ENCODE assay signal across 32 cellular contexts in genomic region chr4:35253331-35253730, GRCh38.
"Had no signal": no experiment of that assay in that cellular context is flagged by ENCODE, and none has a peak within 500 bp of the region (broad histone marks: within the 10 kb centered on the region; RNA-seq: fewer than 3 reads in every experiment).

No MANE protein-coding gene starts in this region.

- H3K27me3 Mint-ChIP-seq: activated CD4-positive, alpha-beta memory T cell treated with anti-CD3 and anti-CD28 coated beads for 36 hours; activated CD4-positive, alpha-beta T cell treated with anti-CD3 and anti-CD28 coated beads for 36 hours; activated CD4-positive, alpha-beta T cell treated with anti-CD3 and anti-CD28 coated beads, Interleukin-2, amount 10 ng/mL, durations not matched to agents 24 days and 14 days; activated CD8-positive, alpha-beta memory T cell treated with anti-CD3 and anti-CD28 coated beads, Interleukin-2, amount 10 ng/mL, durations not matched to agents 7 days and 5 days; activated naive CD4-positive, alpha-beta T cell treated with anti-CD3 and anti-CD28 coated beads, Interleukin-2, amount 10 ng/mL, durations not matched to agents 7 days and 5 days; activated naive CD8-positive, alpha-beta T cell treated with anti-CD3 and anti-CD28 coated beads, Interleukin-2, amount 10 ng/mL, durations not matched to agents 7 days and 5 days; central memory CD8-positive, alpha-beta T cell; dendritic cell treated with granulocyte-macrophage colony-stimulating factor and Interleukin-4, amounts not matched to agents 40 ng/mL and 50 ng/mL, for 4 days; T-cell had no signal

- H3K36me3 ChIP-seq: ascending aorta, brain microvascular endothelial cell, gastrocnemius medialis, heart left ventricle had no signal

- H3K9me3 Mint-ChIP-seq: activated CD4-positive, alpha-beta T cell treated with anti-CD3 and anti-CD28 coated beads, Interleukin-2, amount 10 ng/mL, durations not matched to agents 24 days and 14 days; activated naive CD4-positive, alpha-beta T cell treated with anti-CD3 and anti-CD28 coated beads, Interleukin-2, amount 10 ng/mL, durations not matched to agents 7 days and 5 days; activated naive CD8-positive, alpha-beta T cell treated with anti-CD3 and anti-CD28 coated beads, Interleukin-2, amount 10 ng/mL, durations not matched to agents 7 days and 5 days; activated T-helper 1 cell treated with anti-CD3 and anti-CD28 coated beads, Interleukin-12 subunit alpha, Interleukin-12 subunit beta, Interleukin-2, Interleukin-4 antibody, amounts not matched to agents 30 ng/mL and 10 ng/mL and 1 ng/mL, durations not matched to agents 14 hours and 24 hours and 36 hours; dendritic cell treated with granulocyte-macrophage colony-stimulating factor and Interleukin-4, amounts not matched to agents 40 ng/mL and 50 ng/mL, for 4 days; endodermal cell; T-helper 1 cell treated with Interleukin-12 subunit alpha and Interleukin-12 subunit beta and Interleukin-4 antibody, amounts not matched to agents 30 μg/mL and 1 μg/mL, for 36 hours; T-helper 2 cell treated with Interferon-gamma antibody and Interleukin-4, amounts not matched to agents 5 μg/mL and 100 μg/mL, for 36 hours had no signal

- H3K27me3 ChIP-seq: ascending aorta, brain microvascular endothelial cell, dorsolateral prefrontal cortex, foreskin keratinocyte, gastrocnemius medialis, heart left ventricle had no signal

- H3K36me3 Mint-ChIP-seq: activated CD4-positive, alpha-beta memory T cell treated with anti-CD3 and anti-CD28 coated beads for 36 hours; activated CD8-positive, alpha-beta memory T cell treated with anti-CD3 and anti-CD28 coated beads, Interleukin-2, amount 10 ng/mL, durations not matched to agents 7 days and 5 days; activated naive CD4-positive, alpha-beta T cell treated with anti-CD3 and anti-CD28 coated beads, Interleukin-2, amount 10 ng/mL, durations not matched to agents 7 days and 5 days; activated naive CD4-positive, alpha-beta T cell treated with anti-CD3 and anti-CD28 coated beads, Interleukin-2, amount 50 U/mL, for 72 hours; activated naive CD8-positive, alpha-beta T cell treated with anti-CD3 and anti-CD28 coated beads, Interleukin-2, amount 10 ng/mL, durations not matched to agents 7 days and 5 days; T-cell had no signal

- DNase-seq: activated CD4-positive, alpha-beta memory T cell treated with anti-CD3 and anti-CD28 coated beads for 36 hours; activated CD4-positive, alpha-beta T cell treated with anti-CD3 and anti-CD28 coated beads for 36 hours; activated CD4-positive, alpha-beta T cell treated with anti-CD3 and anti-CD28 coated beads, Interleukin-2, amount 10 ng/mL, durations not matched to agents 24 days and 14 days; activated CD4-positive, CD25-positive, alpha-beta regulatory T cell; activated CD4-positive, CD25-positive, alpha-beta regulatory T cell treated with anti-CD3 and anti-CD28 coated beads, Interleukin-2, amount 50 U/mL, for 72 hours; activated CD8-positive, alpha-beta memory T cell treated with anti-CD3 and anti-CD28 coated beads, Interleukin-2, amount 10 ng/mL, durations not matched to agents 7 days and 5 days; activated CD8-positive, alpha-beta memory T cell treated with anti-CD3 and anti-CD28 coated beads, Interleukin-2, amount 50 U/mL, for 4 hours; activated CD8-positive, alpha-beta T cell treated with anti-CD3 and anti-CD28 coated beads, Interleukin-2, amount 10 ng/mL, durations not matched to agents 7 days and 5 days; activated gamma-delta T cell; activated naive CD4-positive, alpha-beta T cell; activated naive CD4-positive, alpha-beta T cell treated with anti-CD3 and anti-CD28 coated beads, Interleukin-2, amount 10 ng/mL, durations not matched to agents 7 days and 5 days; activated naive CD8-positive, alpha-beta T cell treated with anti-CD3 and anti-CD28 coated beads, Interleukin-2, amount 10 ng/mL, durations not matched to agents 7 days and 5 days; activated T-cell treated with anti-CD3 and anti-CD28 coated beads, Interleukin-2, amount 50 U/mL, for 1 hour; activated T-cell treated with anti-CD3 and anti-CD28 coated beads, Interleukin-2, amount 50 U/mL, for 48 hours; brain microvascular endothelial cell; dorsolateral prefrontal cortex; effector memory CD4-positive, alpha-beta T cell; endodermal cell; gastrocnemius medialis; glutamatergic neuron; heart left ventricle; T-cell; T1000 had no signal

- H3K4me1 Mint-ChIP-seq: activated CD4-positive, alpha-beta T cell treated with anti-CD3 and anti-CD28 coated beads for 36 hours; activated CD4-positive, alpha-beta T cell treated with anti-CD3 and anti-CD28 coated beads, Interleukin-2, amount 10 ng/mL, durations not matched to agents 24 days and 14 days; activated CD8-positive, alpha-beta memory T cell treated with anti-CD3 and anti-CD28 coated beads, Interleukin-2, amount 10 ng/mL, durations not matched to agents 7 days and 5 days; activated naive CD4-positive, alpha-beta T cell treated with anti-CD3 and anti-CD28 coated beads, Interleukin-2, amount 10 ng/mL, durations not matched to agents 7 days and 5 days; activated naive CD8-positive, alpha-beta T cell treated with anti-CD3 and anti-CD28 coated beads, Interleukin-2, amount 10 ng/mL, durations not matched to agents 7 days and 5 days; central memory CD8-positive, alpha-beta T cell; endodermal cell; T-cell had no signal

- H3K4me3 Mint-ChIP-seq: activated CD4-positive, alpha-beta memory T cell treated with anti-CD3 and anti-CD28 coated beads for 36 hours; activated CD4-positive, alpha-beta T cell treated with anti-CD3 and anti-CD28 coated beads for 36 hours; activated CD4-positive, alpha-beta T cell treated with anti-CD3 and anti-CD28 coated beads, Interleukin-2, amount 10 ng/mL, durations not matched to agents 24 days and 14 days; activated CD8-positive, alpha-beta memory T cell treated with anti-CD3 and anti-CD28 coated beads, Interleukin-2, amount 10 ng/mL, durations not matched to agents 7 days and 5 days; activated CD8-positive, alpha-beta T cell treated with anti-CD3 and anti-CD28 coated beads, Interleukin-2, amount 10 ng/mL, durations not matched to agents 7 days and 5 days; activated naive CD4-positive, alpha-beta T cell treated with anti-CD3 and anti-CD28 coated beads, Interleukin-2, amount 10 ng/mL, durations not matched to agents 7 days and 5 days; activated naive CD8-positive, alpha-beta T cell treated with anti-CD3 and anti-CD28 coated beads, Interleukin-2, amount 10 ng/mL, durations not matched to agents 7 days and 5 days; activated T-helper 1 cell treated with anti-CD3 and anti-CD28 coated beads, Interleukin-12 subunit alpha, Interleukin-12 subunit beta, Interleukin-2, Interleukin-4 antibody, amounts not matched to agents 30 ng/mL and 10 ng/mL and 1 ng/mL, durations not matched to agents 14 hours and 24 hours and 36 hours; central memory CD8-positive, alpha-beta T cell; dendritic cell treated with granulocyte-macrophage colony-stimulating factor and Interleukin-4, amounts not matched to agents 40 ng/mL and 50 ng/mL, for 4 days; endodermal cell; T-cell; T-helper 1 cell treated with Interleukin-12 subunit alpha and Interleukin-12 subunit beta and Interleukin-4 antibody, amounts not matched to agents 30 μg/mL and 1 μg/mL, for 36 hours; T-helper 2 cell treated with Interferon-gamma antibody and Interleukin-4, amounts not matched to agents 5 μg/mL and 100 μg/mL, for 36 hours had no signal

- H3K4me3 ChIP-seq: ascending aorta, coronary artery, dorsolateral prefrontal cortex, gastrocnemius medialis, heart left ventricle had no signal

- H3K27ac Mint-ChIP-seq: activated CD4-positive, alpha-beta memory T cell treated with anti-CD3 and anti-CD28 coated beads for 36 hours; activated CD4-positive, alpha-beta T cell treated with anti-CD3 and anti-CD28 coated beads for 36 hours; activated CD4-positive, alpha-beta T cell treated with anti-CD3 and anti-CD28 coated beads, Interleukin-2, amount 10 ng/mL, durations not matched to agents 24 days and 14 days; activated CD8-positive, alpha-beta memory T cell treated with anti-CD3 and anti-CD28 coated beads, Interleukin-2, amount 10 ng/mL, durations not matched to agents 7 days and 5 days; activated CD8-positive, alpha-beta T cell treated with anti-CD3 and anti-CD28 coated beads, Interleukin-2, amount 10 ng/mL, durations not matched to agents 7 days and 5 days; activated naive CD4-positive, alpha-beta T cell treated with anti-CD3 and anti-CD28 coated beads, Interleukin-2, amount 10 ng/mL, durations not matched to agents 7 days and 5 days; activated naive CD4-positive, alpha-beta T cell treated with anti-CD3 and anti-CD28 coated beads, Interleukin-2, amount 50 U/mL, for 72 hours; activated naive CD8-positive, alpha-beta T cell treated with anti-CD3 and anti-CD28 coated beads, Interleukin-2, amount 10 ng/mL, durations not matched to agents 7 days and 5 days; activated T-helper 1 cell treated with anti-CD3 and anti-CD28 coated beads, Interleukin-12 subunit alpha, Interleukin-12 subunit beta, Interleukin-2, Interleukin-4 antibody, amounts not matched to agents 30 ng/mL and 10 ng/mL and 1 ng/mL, durations not matched to agents 14 hours and 24 hours and 36 hours; dendritic cell treated with granulocyte-macrophage colony-stimulating factor and Interleukin-4, amounts not matched to agents 40 ng/mL and 50 ng/mL, for 4 days; endodermal cell; T-cell; T-helper 1 cell treated with Interleukin-12 subunit alpha and Interleukin-12 subunit beta and Interleukin-4 antibody, amounts not matched to agents 30 μg/mL and 1 μg/mL, for 36 hours; T-helper 2 cell treated with Interferon-gamma antibody and Interleukin-4, amounts not matched to agents 5 μg/mL and 100 μg/mL, for 36 hours had no signal

- H3K27ac ChIP-seq: ascending aorta, brain microvascular endothelial cell, coronary artery, dorsolateral prefrontal cortex, foreskin keratinocyte, gastrocnemius medialis, heart left ventricle had no signal

- H3K4me1 ChIP-seq: ascending aorta, gastrocnemius medialis, heart left ventricle had no signal
